ENCODE assay signal across 8 cellular contexts in genomic region chr1:240189386-240189989, GRCh38.
A peak's percentile ranks its signal among the peaks of the same experiment; 100 is the strongest.
DNase-seq lines count a peak whose midpoint lies in the region; ATAC-seq and TF ChIP-seq lines count a peak whose summit lies in the region.

No MANE protein-coding gene starts in this region.

- intact Hi-C loops in A673 (cut with micrococcal nuclease; ENCODE audit: unreplicated experiment), result loop anchor here (2.0 kb wide), 1 partner anchor 163 kb away; no protein-coding TSS in a partner anchor

- H3K27ac Mint-ChIP-seq in stimulated activated naive CD8-positive, alpha-beta T cell treated with anti-CD3 and anti-CD28 coated beads, Interleukin-15, amount 100 ng/mL, for 72 hours, result no peak overlapping the region

- no peaks in the 10 kb centered on the region for H3K9me3 ChIP-seq in A673 (ENCODE audit: low read depth, low read length, poor library complexity, severe bottlenecking)

- no peak overlapping the region for H3K27ac ChIP-seq in A673 (ENCODE audit: low read depth, low read length, poor library complexity, severe bottlenecking)

- H3K27me3 Mint-ChIP-seq in stimulated activated naive CD8-positive, alpha-beta T cell treated with anti-CD3 and anti-CD28 coated beads, Interleukin-15, amount 100 ng/mL, for 72 hours, result peaks cover 17% of the 10 kb centered on the region

- H3K4me3 Mint-ChIP-seq in stimulated activated naive CD8-positive, alpha-beta T cell treated with anti-CD3 and anti-CD28 coated beads, Interleukin-15, amount 100 ng/mL, for 72 hours, result no peak overlapping the region

- peak; percentile 58 for TF ChIP-seq CTCF in A673 (conservative IDR thresholded peaks at IDR 0.05; ENCODE audit: low read depth, low read length)

- peaks cover 7% of the 10 kb centered on the region for H3K27me3 ChIP-seq in A673 (replicated peaks; ENCODE audit: insufficient read depth, low read depth, low read length, poor library complexity)

- CTCF ChIA-PET in A673 (lab: Charles Lee) (interaction anchor here (0.6 kb wide), 1 partner anchor 976 kb away, joined by 3 read pairs; no protein-coding TSS in a partner anchor), HEK293T (lab: Yijun Ruan, JAX) (interaction anchor here (0.6 to 2.2 kb wide), 10 partner anchors 11 to 502 kb away, joined by 3 to 16 read pairs (median 4); partner anchors contain the start of gene GREM2)

- DNase-seq in A673 (ENCODE audit: low spot score) (peak; percentile 30), Daoy (ENCODE audit: low read depth) (peak; percentile 25), HEK293T (ENCODE audit: extremely low spot score) (peak; percentile 53), NCI-H1105 treated with DMSO at 0.1 percent for 48 hours (lab: John Stamatoyannopoulos, UW) (peak; percentile 35), iPS DF 4.7 (ENCODE audit: extremely low read depth, low spot score) (peak; percentile 9)
- DNase-seq in activated CD4-positive, alpha-beta T cell treated with anti-CD3 and anti-CD28 coated beads, Interleukin-2, amount 50 U/mL, for 48 hours, result peak; percentile 5 to 10
- peak; percentile 10 to 13 for DNase-seq in stimulated activated naive CD8-positive, alpha-beta T cell treated with anti-CD3 and anti-CD28 coated beads, Interleukin-15, amount 100 ng/mL, for 72 hours

- peaks cover 5% of the 10 kb centered on the region for H3K4me1 Mint-ChIP-seq in stimulated activated naive CD8-positive, alpha-beta T cell treated with anti-CD3 and anti-CD28 coated beads, Interleukin-15, amount 100 ng/mL, for 72 hours

- H3K36me3 ChIP-seq in A673 (ENCODE audit: insufficient read depth, low read length, poor library complexity, severe bottlenecking), result no peaks in the 10 kb centered on the region

- H3K4me3 ChIP-seq in A673 (ENCODE audit: low read depth, low read length, poor library complexity, severe bottlenecking), result no peak overlapping the region

- ATAC-seq in stimulated activated naive CD8-positive, alpha-beta T cell treated with anti-CD3 and anti-CD28 coated beads, Interleukin-15, amount 100 ng/mL, for 72 hours, result no peak
- ATAC-seq in esophagus mucosa, result no peak

- H3K9me3 Mint-ChIP-seq in stimulated activated naive CD8-positive, alpha-beta T cell treated with anti-CD3 and anti-CD28 coated beads, Interleukin-15, amount 100 ng/mL, for 72 hours, result no peaks in the 10 kb centered on the region

- H3K4me1 ChIP-seq in A673 (ENCODE audit: insufficient read depth, low read length, poor library complexity, severe bottlenecking), result no peaks in the 10 kb centered on the region

- no TSS peak for BruUV-seq in A673 (replicated peaks; lab: Mats Ljungman, UMichigan)

- POLR2A ChIA-PET in A673 (lab: Charles Lee; ENCODE audit: low non-redundant PET), result no interaction called here
- POLR2A ChIA-PET in HEK293T (lab: Yijun Ruan, JAX), result no interaction called here

TF ChIP-seq in HEK293T, 16 proteins besides CTCF, POLR2A, EP300 and RAD21:
- TF ChIP-seq CTBP1 (IDR thresholded peaks at IDR 0.05; ENCODE audit: borderline replicate concordance), result no peak
